Comparison of ENCODE assay signal across 8 cellular contexts in genomic region chr19:42076375-42076944, GRCh38. TPM values are rescaled to one million over a fixed set of nuclear protein-coding genes. Genes with fewer than 3 reads are reported as not detected.
A peak's percentile ranks its signal among the peaks of the same experiment; 100 is the strongest.
DNase-seq lines count a peak whose midpoint lies in the region; ATAC-seq and TF ChIP-seq lines count a peak whose summit lies in the region.

No MANE protein-coding gene starts in this region.

- in situ Hi-C loops in ACHN (cut with HindIII; ENCODE audit: low pct_ligation_motif_present, low pct_unique_long_range_greater_than_20kb, low sequenced_read_pairs), result no loop called here

- peaks cover 50% of the 10 kb centered on the region for H3K36me3 ChIP-seq in DOHH2 (ENCODE audit: control insufficient read depth, low read length)
- H3K36me3 ChIP-seq in RWPE2 (ENCODE audit: low read depth), result peaks cover 28% of the 10 kb centered on the region
- peaks cover 31% of the 10 kb centered on the region for H3K36me3 ChIP-seq in thymus (ENCODE audit: control insufficient read depth, insufficient read depth)

- peaks cover 62% of the 10 kb centered on the region for H3K79me2 ChIP-seq in DOHH2 (ENCODE audit: control insufficient read depth, low read length)

- peaks cover 0 to 5% (median 0%) of the 10 kb centered on the region in 7 donors for H3K9me3 Mint-ChIP-seq in naive B cell

- peak overlapping the region; percentile 61 for H3K27ac ChIP-seq in DOHH2 (ENCODE audit: low read depth, low read length)
- H3K27ac ChIP-seq in RWPE2 (ENCODE audit: poor library complexity, severe bottlenecking), result peak overlapping the region; percentile 60
- H3K27ac ChIP-seq in coronary artery, result peak overlapping the region; percentile 75 to 99
- peak overlapping the region; percentile 88 for H3K27ac ChIP-seq in thymus (ENCODE audit: low read depth)

- peaks cover 22% of the 10 kb centered on the region for H4K20me1 ChIP-seq in DOHH2 (ENCODE audit: control insufficient read depth, insufficient read depth, low read depth, low read length)

- TF ChIP-seq CTCF in DOHH2 (IDR thresholded peaks at IDR 0.05; ENCODE audit: low read depth, low read length, poor library complexity, severe bottlenecking), result no peak
- no peak for TF ChIP-seq CTCF in RWPE2 (IDR thresholded peaks at IDR 0.05; ENCODE audit: poor library complexity, severe bottlenecking)
- TF ChIP-seq CTCF in coronary artery (IDR thresholded peaks at IDR 0.05), result no peak

- H3K4me2 ChIP-seq in DOHH2 (ENCODE audit: low read length), result peak overlapping the region; percentile 89

- H3K9me2 ChIP-seq in DOHH2 (replicated peaks; ENCODE audit: control insufficient read depth, low read length), result no peaks in the 10 kb centered on the region

- H3K4me3 ChIP-seq in DOHH2 (ENCODE audit: low read length) (peak overlapping the region; percentile 77), RWPE2 (ENCODE audit: severe bottlenecking) (peak overlapping the region; percentile 88), coronary artery (peak overlapping the region; percentile 100), thymus (ENCODE audit: low read length) (peak overlapping the region; percentile 91)

- peak overlapping the region; percentile 91 to 99 (median 96) for H3K4me3 Mint-ChIP-seq in naive B cell

- H3K36me3 Mint-ChIP-seq in naive B cell, result peaks cover 0 to 8% of the 10 kb centered on the region in 2 donors

- ATAC-seq in RWPE2 (ENCODE audit: low read depth) (no peak), naive B cell (ENCODE audit: low read depth in 2 of 2) (peak; percentile 11 to 12), GM21529 (IDR thresholded peaks at IDR 0.05; ENCODE audit: unreplicated experiment) (no peak), HG03095 (IDR thresholded peaks at IDR 0.05; ENCODE audit: unreplicated experiment) (no peak)

- no peak for DNase-seq in RWPE2 (ENCODE audit: low spot score)
- DNase-seq in coronary artery (ENCODE audit: low spot score), result no peak
- DNase-seq in naive B cell, result no peak
- DNase-seq in ACHN, result no peak

- WGBS in thymus, result under 1% methylated on average over 33 of the region's 33 CpGs

- H3F3A ChIP-seq in DOHH2 (ENCODE audit: control insufficient read depth, insufficient read depth), result peaks cover 13% of the 10 kb centered on the region

- H3K9me3 ChIP-seq in DOHH2 (ENCODE audit: control insufficient read depth, insufficient read depth, low read length) (no peaks in the 10 kb centered on the region), RWPE2 (ENCODE audit: severe bottlenecking) (no peaks in the 10 kb centered on the region), thymus (ENCODE audit: control insufficient read depth) (no peaks in the 10 kb centered on the region)

- H3K27me3 Mint-ChIP-seq in naive B cell, result peaks cover 0 to 5% (median 4%) of the 10 kb centered on the region in 3 donors

- H3K4me1 ChIP-seq in DOHH2 (ENCODE audit: control insufficient read depth, low read length), result peaks cover 20% of the 10 kb centered on the region
- peaks cover 2% of the 10 kb centered on the region for H3K4me1 ChIP-seq in RWPE2 (ENCODE audit: insufficient read depth, poor library complexity, severe bottlenecking)
- peaks cover 12% of the 10 kb centered on the region for H3K4me1 ChIP-seq in thymus (ENCODE audit: control insufficient read depth, insufficient read depth, low read length)

- peaks cover 35 to 41% (median 36%) of the 10 kb centered on the region in 3 donors for H3K4me1 Mint-ChIP-seq in naive B cell

- H3K27me3 ChIP-seq in DOHH2 (ENCODE audit: control insufficient read depth, low read length), result no peaks in the 10 kb centered on the region
- H3K27me3 ChIP-seq in RWPE2 (ENCODE audit: insufficient read depth, poor library complexity, severe bottlenecking), result no peaks in the 10 kb centered on the region
- H3K27me3 ChIP-seq in thymus (ENCODE audit: control insufficient read depth, insufficient read depth), result no peaks in the 10 kb centered on the region

- H3K27ac Mint-ChIP-seq in naive B cell, result peak overlapping the region; percentile 90 to 100 (median 96)

RNA-seq across cellular contexts. Expression of gene ZNF574, which starts 0.5 kb away (rescaled TPM):
- polyA plus RNA-seq in naive B cell (ENCODE audit: low read depth in 6 of 6) (10 to 100 TPM in 5 of 6 donors, 1 to 10 TPM in 1; 6.0 to 27.0 (median 12.2) TPM), thymus (5.7 TPM)

RNA-seq across cellular contexts. Expression of gene GRIK5, which starts 6.5 kb away (rescaled TPM):
- polyA plus RNA-seq in naive B cell (ENCODE audit: low read depth in 6 of 6), result not detected
- 1.7 TPM for polyA plus RNA-seq in thymus

RNA-seq across cellular contexts. Expression of gene POU2F2, which starts 55.8 kb away (rescaled TPM):
- polyA plus RNA-seq in naive B cell (ENCODE audit: low read depth in 6 of 6), result 10 to 100 TPM; 16.5 to 96.9 (median 24.0) TPM
- 7.7 TPM for polyA plus RNA-seq in thymus

Comparison
In these comparisons a context has a peak if more than half of its experiments do, and no peak if none do; other contexts are left out.
1. ATAC-seq: peak in naive B cell (2 of 2); none in RWPE2 (single experiment), GM21529 (single experiment) and HG03095 (single experiment).
2. Peak in every context shown above with its lines, with median percentiles within 50 percentile points of each other: H3K27ac ChIP-seq and H3K4me3 ChIP-seq.